Comparison of ENCODE assay signal across 14 cellular contexts in genomic region chr13:43196171-43196611, GRCh38.
DNase-seq lines count a peak whose midpoint lies in the region; ATAC-seq lines count a peak whose summit lies in the region.
"Had no signal": no experiment of that assay in that cellular context is flagged by ENCODE, and none has a peak within 500 bp of the region (broad histone marks: within the 10 kb centered on the region; RNA-seq: fewer than 3 reads in every experiment).

No MANE protein-coding gene starts in this region.

- no peaks in the 10 kb centered on the region for H3K9me3 Mint-ChIP-seq in activated CD4-positive, alpha-beta memory T cell treated with anti-CD3 and anti-CD28 coated beads, Interleukin-2, amount 10 ng/mL, durations not matched to agents 7 days and 5 days
- H3K9me3 Mint-ChIP-seq: stimulated activated naive CD8-positive, alpha-beta T cell treated with anti-CD3 and anti-CD28 coated beads, Interleukin-15, Interleukin-2, amounts not matched to agents 100 ng/mL and 50 ng/mL, for 24 hours had no signal

- CTCF ChIA-PET in activated CD4-positive, alpha-beta memory T cell treated with anti-CD3 and anti-CD28 coated beads, Interleukin-2, amount 10 ng/mL, durations not matched to agents 7 days and 5 days (lab: Charles Lee): no interaction called here

- no peaks in the 10 kb centered on the region for H3K36me3 ChIP-seq in trophoblast cell (ENCODE audit: control insufficient read depth in 1 of 2, insufficient read depth in 2 of 2, low read length in 2 of 2)

- H2AFZ ChIP-seq in trophoblast cell (ENCODE audit: insufficient read depth, low read length, poor library complexity): no peak overlapping the region
- H2AFZ ChIP-seq: parathyroid adenoma had no signal

- no peak overlapping the region for H3K23ac ChIP-seq in trophoblast cell (ENCODE audit: low read length)

- H4K91ac ChIP-seq in trophoblast cell (ENCODE audit: low read depth, low read length): peak overlapping the region; percentile 13

- no peak overlapping the region for H3K27ac ChIP-seq in trophoblast cell (ENCODE audit: low read depth, low read length)
- H3K27ac ChIP-seq: parathyroid adenoma had no signal

- no peak overlapping the region for H4K8ac ChIP-seq in trophoblast cell (ENCODE audit: low read depth, low read length)

- H2BK120ac ChIP-seq in trophoblast cell (ENCODE audit: insufficient read depth, low read length, poor library complexity): no peak overlapping the region

- H3K9ac ChIP-seq in trophoblast cell (ENCODE audit: low read length): no peak overlapping the region
- H3K9ac ChIP-seq: parathyroid adenoma had no signal

- no peaks in the 10 kb centered on the region for H3K36me3 Mint-ChIP-seq in activated CD4-positive, alpha-beta memory T cell treated with anti-CD3 and anti-CD28 coated beads, Interleukin-2, amount 10 ng/mL, durations not matched to agents 7 days and 5 days (ENCODE audit: low read depth)
- H3K36me3 Mint-ChIP-seq: CD4-positive, CD25-positive, alpha-beta regulatory T cell had no signal

- no peak overlapping the region for H4K12ac ChIP-seq in trophoblast cell (ENCODE audit: low read depth, low read length)

- no peak overlapping the region for H3K4me3 Mint-ChIP-seq in activated CD4-positive, alpha-beta memory T cell treated with anti-CD3 and anti-CD28 coated beads, Interleukin-2, amount 10 ng/mL, durations not matched to agents 7 days and 5 days
- H3K4me3 Mint-ChIP-seq: CD4-positive, CD25-positive, alpha-beta regulatory T cell; stimulated activated naive CD8-positive, alpha-beta T cell treated with anti-CD3 and anti-CD28 coated beads, Interleukin-15, Interleukin-2, amounts not matched to agents 100 ng/mL and 50 ng/mL, for 24 hours had no signal

- no peak overlapping the region for H3K14ac ChIP-seq in trophoblast cell (ENCODE audit: low read length)

- H3K4ac ChIP-seq in trophoblast cell (ENCODE audit: low read depth, low read length): no peak overlapping the region

- peaks cover 20% of the 10 kb centered on the region for H3K27me3 Mint-ChIP-seq in activated CD4-positive, alpha-beta memory T cell treated with anti-CD3 and anti-CD28 coated beads, Interleukin-2, amount 10 ng/mL, durations not matched to agents 7 days and 5 days

- no peak overlapping the region for H3K27ac Mint-ChIP-seq in activated CD4-positive, alpha-beta memory T cell treated with anti-CD3 and anti-CD28 coated beads, Interleukin-2, amount 10 ng/mL, durations not matched to agents 7 days and 5 days
- H3K27ac Mint-ChIP-seq: stimulated activated naive CD8-positive, alpha-beta T cell treated with anti-CD3 and anti-CD28 coated beads, Interleukin-15, Interleukin-2, amounts not matched to agents 100 ng/mL and 50 ng/mL, for 24 hours had no signal

- H2BK5ac ChIP-seq in trophoblast cell (ENCODE audit: low read depth, low read length, poor library complexity): no peak overlapping the region

- H3K4me1 ChIP-seq in trophoblast cell (ENCODE audit: control insufficient read depth in 1 of 2, insufficient read depth in 2 of 2, low read length in 2 of 2): peaks cover 7 to 9% of the 10 kb centered on the region in 2 experiments
- H3K4me1 ChIP-seq: parathyroid adenoma had no signal

- DNase-seq in EH (ENCODE audit: low read depth) (peak; percentile 41), NCI-H82 (lab: John Stamatoyannopoulos, UW) (peak; percentile 88), fibroblast of peridontal ligament (ENCODE audit: extremely low read depth) (peak; percentile 9), trophoblast cell (no peak)
- no peak for DNase-seq in activated CD4-positive, alpha-beta T cell treated with anti-CD3 and anti-CD28 coated beads for 48 hours
- DNase-seq in activated CD4-positive, alpha-beta memory T cell treated with anti-CD3 and anti-CD28 coated beads, Interleukin-2, amount 10 ng/mL, durations not matched to agents 7 days and 5 days: no peak
- DNase-seq: CD4-positive, CD25-positive, alpha-beta regulatory T cell; NCI-H226; RPMI8226; stimulated activated CD4-positive, alpha-beta T cell treated with anti-CD3 and anti-CD28 coated beads, Interleukin-4, amount 100 ng/mL, for 4 hours had no signal

- H3K27me3 ChIP-seq in trophoblast cell (ENCODE audit: insufficient read depth, low read length): no peaks in the 10 kb centered on the region

- no peaks in the 10 kb centered on the region for H3K9me3 ChIP-seq in trophoblast cell (ENCODE audit: insufficient read depth, low read depth, low read length)

- ATAC-seq in HG03045 (IDR thresholded peaks at IDR 0.05; ENCODE audit: unreplicated experiment) (no peak), GM21528 (IDR thresholded peaks at IDR 0.05; ENCODE audit: low FRiP score, unreplicated experiment) (no peak)

- H3K4me2 ChIP-seq in trophoblast cell (ENCODE audit: low read length): no peak overlapping the region

- H3K4me1 Mint-ChIP-seq in activated CD4-positive, alpha-beta memory T cell treated with anti-CD3 and anti-CD28 coated beads, Interleukin-2, amount 10 ng/mL, durations not matched to agents 7 days and 5 days: no peaks in the 10 kb centered on the region
- H3K4me1 Mint-ChIP-seq: CD4-positive, CD25-positive, alpha-beta regulatory T cell had no signal

- H2AK5ac ChIP-seq in trophoblast cell (ENCODE audit: low read length): no peak overlapping the region

- no peaks in the 10 kb centered on the region for H3K79me2 ChIP-seq in trophoblast cell (ENCODE audit: control insufficient read depth, insufficient read depth, low read length, poor library complexity)
- H3K79me2 ChIP-seq: parathyroid adenoma had no signal

- H3K79me1 ChIP-seq in trophoblast cell (ENCODE audit: low read length): peaks cover 2% of the 10 kb centered on the region

- no peak overlapping the region for H3K4me3 ChIP-seq in trophoblast cell (ENCODE audit: low read depth, low read length)

- POLR2A ChIA-PET in activated CD4-positive, alpha-beta memory T cell treated with anti-CD3 and anti-CD28 coated beads, Interleukin-2, amount 10 ng/mL, durations not matched to agents 7 days and 5 days (lab: Charles Lee): no interaction called here

- H3K18ac ChIP-seq in trophoblast cell (ENCODE audit: low read length): no peak overlapping the region

- peak overlapping the region; percentile 32 for H2BK12ac ChIP-seq in trophoblast cell (ENCODE audit: low read length)

- no CpG with 5 or more reads among the region's 4 CpGs for WGBS in trophoblast cell (ENCODE audit: extremely low coverage, insufficient coverage, insufficient read length)

Comparison
In these comparisons a context has a peak if more than half of its experiments do, and no peak if none do; other contexts are left out.
1. DNase-seq: peak in EH (single experiment), NCI-H82 (single experiment) and fibroblast of peridontal ligament (single experiment); none in trophoblast cell (0 of 2), activated CD4-positive, alpha-beta T cell treated with anti-CD3 and anti-CD28 coated beads for 48 hours (single experiment) and activated CD4-positive, alpha-beta memory T cell treated with anti-CD3 and anti-CD28 coated beads, Interleukin-2, amount 10 ng/mL, durations not matched to agents 7 days and 5 days (single experiment).